ENCODE assay signal across 8 cellular contexts in the genomic region with DNA sequence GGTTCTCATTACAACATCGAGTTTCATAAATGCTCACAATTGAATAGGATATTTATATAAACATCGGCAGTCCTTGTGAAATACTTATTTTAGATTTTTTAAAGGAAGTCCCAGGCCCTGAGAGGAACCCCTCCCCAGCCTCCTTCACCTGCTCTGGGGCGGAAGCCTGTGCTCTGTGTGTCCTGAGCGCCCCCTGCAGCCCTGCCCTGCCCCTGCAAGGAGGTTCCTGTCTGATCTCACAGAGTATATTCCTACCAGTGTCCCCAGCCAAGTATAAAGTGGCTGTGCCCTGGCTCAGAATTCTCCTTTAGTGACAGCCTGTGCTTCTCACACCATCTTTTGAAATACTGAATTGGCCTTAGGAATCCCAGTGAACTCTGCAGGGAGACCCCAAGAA.
A peak's percentile ranks its signal among the peaks of the same experiment; 100 is the strongest.
DNase-seq lines count a peak whose midpoint lies in the region; ATAC-seq and TF ChIP-seq lines count a peak whose summit lies in the region.

No MANE protein-coding gene starts in this region.

- ATAC-seq in activated naive CD8-positive, alpha-beta T cell treated with anti-CD3 and anti-CD28 coated beads, Interleukin-2, amount 50 U/mL, for 24 hours: peak; percentile 75
- ATAC-seq in HG03135 (IDR thresholded peaks at IDR 0.05; ENCODE audit: unreplicated experiment): no peak

- H3K36me3 Mint-ChIP-seq in activated naive CD8-positive, alpha-beta T cell treated with anti-CD3 and anti-CD28 coated beads, Interleukin-2, amount 50 U/mL, for 24 hours (ENCODE audit: low read depth): no peaks in the 10 kb centered on the region

- H3K27ac ChIP-seq in MM.1S (ENCODE audit: low read length): no peak overlapping the region

- H3K36me3 ChIP-seq in MM.1S (replicated peaks; ENCODE audit: insufficient read depth, low read length): no peaks in the 10 kb centered on the region

- no peak overlapping the region for H3K27ac Mint-ChIP-seq in activated naive CD8-positive, alpha-beta T cell treated with anti-CD3 and anti-CD28 coated beads, Interleukin-2, amount 50 U/mL, for 24 hours

- H3K4me3 Mint-ChIP-seq in activated naive CD8-positive, alpha-beta T cell treated with anti-CD3 and anti-CD28 coated beads, Interleukin-2, amount 50 U/mL, for 24 hours: no peak overlapping the region

- H3K9me3 Mint-ChIP-seq in activated naive CD8-positive, alpha-beta T cell treated with anti-CD3 and anti-CD28 coated beads, Interleukin-2, amount 50 U/mL, for 24 hours: no peaks in the 10 kb centered on the region

- no peaks in the 10 kb centered on the region for H3F3A ChIP-seq in MM.1S (ENCODE audit: insufficient read depth, low read length)

- H3K4me3 ChIP-seq in MM.1S (ENCODE audit: low read length): no peak overlapping the region

- TF ChIP-seq CTCF in GM13977 (IDR thresholded peaks at IDR 0.05; ENCODE audit: extremely low read depth, insufficient read depth, missing control alignments): peak; percentile 59
- no peak for TF ChIP-seq CTCF in MM.1S (IDR thresholded peaks at IDR 0.05; ENCODE audit: low read length)

- DNase-seq in GM13977 (ENCODE audit: low spot score) (no peak), MM.1S (no peak), AG08395 (ENCODE audit: low spot score) (no peak), NCI-H524 treated with DMSO at 0.1 percent for 48 hours (lab: John Stamatoyannopoulos, UW) (no peak)
- DNase-seq in activated CD4-positive, alpha-beta T cell treated with anti-CD3 and anti-CD28 coated beads for 1 hour: peak; percentile 50
- peak; percentile 69 for DNase-seq in activated naive CD8-positive, alpha-beta T cell treated with anti-CD3 and anti-CD28 coated beads, Interleukin-2, amount 50 U/mL, for 24 hours
- DNase-seq in stimulated activated CD8-positive, alpha-beta memory T cell treated with anti-CD3 and anti-CD28 coated beads, Interleukin-2, amount 100 ng/mL, for 1 hour (ENCODE audit: low read depth in 2 of 2): peak; percentile 30 to 43

- H3K4me2 ChIP-seq in MM.1S (ENCODE audit: low read depth, low read length): no peak overlapping the region

- no peaks in the 10 kb centered on the region for H4K20me1 ChIP-seq in MM.1S (ENCODE audit: insufficient read depth, low read length)

- H3K4me1 Mint-ChIP-seq in activated naive CD8-positive, alpha-beta T cell treated with anti-CD3 and anti-CD28 coated beads, Interleukin-2, amount 50 U/mL, for 24 hours: peaks cover 25% of the 10 kb centered on the region

- H3K9me3 ChIP-seq in MM.1S (replicated peaks; ENCODE audit: insufficient read depth, low read length): no peaks in the 10 kb centered on the region

- no peak overlapping the region for H2AFZ ChIP-seq in MM.1S (ENCODE audit: low read length)

- no peaks in the 10 kb centered on the region for H3K27me3 ChIP-seq in MM.1S (replicated peaks; ENCODE audit: insufficient read depth, low read length)

- H3K79me2 ChIP-seq in MM.1S (ENCODE audit: low read length): no peaks in the 10 kb centered on the region

- H3K9ac ChIP-seq in MM.1S (ENCODE audit: low read length): no peak overlapping the region

- in situ Hi-C loops in GM13977 (cut with MboI; ENCODE audit: low pct_unique_long_range_greater_than_20kb, low sequenced_read_pairs, unreplicated experiment): no loop called here

- H3K4me1 ChIP-seq in MM.1S (ENCODE audit: low read length): no peaks in the 10 kb centered on the region

- no peaks in the 10 kb centered on the region for H3K9me2 ChIP-seq in MM.1S (replicated peaks; ENCODE audit: insufficient read depth, low read length)

- H3K27me3 Mint-ChIP-seq in activated naive CD8-positive, alpha-beta T cell treated with anti-CD3 and anti-CD28 coated beads, Interleukin-2, amount 50 U/mL, for 24 hours: peaks cover 17% of the 10 kb centered on the region

Comparison
In these comparisons a context has a peak if more than half of its experiments do, and no peak if none do; other contexts are left out.
1. DNase-seq: peak in activated CD4-positive, alpha-beta T cell treated with anti-CD3 and anti-CD28 coated beads for 1 hour (single experiment), activated naive CD8-positive, alpha-beta T cell treated with anti-CD3 and anti-CD28 coated beads, Interleukin-2, amount 50 U/mL, for 24 hours (single experiment) and stimulated activated CD8-positive, alpha-beta memory T cell treated with anti-CD3 and anti-CD28 coated beads, Interleukin-2, amount 100 ng/mL, for 1 hour (2 of 2); none in GM13977 (single experiment), MM.1S (single experiment), AG08395 (single experiment) and NCI-H524 treated with DMSO at 0.1 percent for 48 hours (single experiment).